1 cellular context compared by ENCODE assay signal in genomic region chr3:23810342-23811116, GRCh38.
TF ChIP-seq lines count a peak whose summit lies in the region.

No MANE protein-coding gene starts in this region.

TF ChIP-seq in HepG2, 621 proteins besides CTCF, POLR2A, EP300 and RAD21 (continues in another document):
- TF ChIP-seq MIER3 (CRISPR knock-in tag; IDR thresholded peaks at IDR 0.05; ENCODE audit: borderline replicate concordance) (no peak), ZNF784 (CRISPR knock-in tag; IDR thresholded peaks at IDR 0.05; ENCODE audit: borderline replicate concordance) (0 out of 2 replicates have a peak, but pooled peaks have one; percentile 14), TAF1 (CRISPR knock-in tag; IDR thresholded peaks at IDR 0.05) (peak; percentile 59; the same call in 1 of the 2 replicates), ZNF781 (CRISPR knock-in tag; IDR thresholded peaks at IDR 0.05; ENCODE audit: borderline replicate concordance, not compliant biosample characterization) (no peak), BHLHE40 (IDR thresholded peaks at IDR 0.05; ENCODE audit: low read length) (no peak), JUN (CRISPR knock-in tag; IDR thresholded peaks at IDR 0.05) (no peak), ZNF513 (CRISPR knock-in tag; conservative IDR thresholded peaks at IDR 0.05) (no peak), NR2C2 (CRISPR knock-in tag; IDR thresholded peaks at IDR 0.05; ENCODE audit: borderline replicate concordance) (0 out of 2 replicates have a peak, but pooled peaks have one; percentile 18), NR1H2 (CRISPR knock-in tag; IDR thresholded peaks at IDR 0.05; ENCODE audit: borderline replicate concordance, low read depth) (no peak), POLR2AphosphoS5 (IDR thresholded peaks at IDR 0.05; ENCODE audit: low read depth, low read length) (0 out of 2 replicates have a peak, but pooled peaks have one; percentile 28), MXI1 (IDR thresholded peaks at IDR 0.05; ENCODE audit: borderline replicate concordance, low read depth, low read length) (no peak; the same call in 2 of the 3 replicates), ZNF660 (CRISPR knock-in tag; IDR thresholded peaks at IDR 0.05; ENCODE audit: borderline replicate concordance, low read depth) (no peak), ZNF460 (CRISPR knock-in tag; IDR thresholded peaks at IDR 0.05; ENCODE audit: borderline replicate concordance) (no peak), ZNF780A (CRISPR knock-in tag; IDR thresholded peaks at IDR 0.05) (no peak), ZBTB33 (CRISPR knock-in tag; IDR thresholded peaks at IDR 0.05) (0 out of 2 replicates have a peak, but pooled peaks have one; percentile 6), SOX5 (CRISPR knock-in tag; IDR thresholded peaks at IDR 0.05; ENCODE audit: borderline replicate concordance) (peak; percentile 8; the same call in 1 of the 2 replicates), CENPT (CRISPR knock-in tag; IDR thresholded peaks at IDR 0.05; ENCODE audit: low read depth) (no peak), KDM6A (CRISPR knock-in tag; IDR thresholded peaks at IDR 0.05; ENCODE audit: low read depth) (no peak), ZFP91 (CRISPR knock-in tag; IDR thresholded peaks at IDR 0.05; ENCODE audit: borderline replicate concordance) (peak; percentile 60; the same call in 1 of the 2 replicates), CENPX (CRISPR knock-in tag; IDR thresholded peaks at IDR 0.05) (no peak), ZNF17 (CRISPR knock-in tag; IDR thresholded peaks at IDR 0.05) (no peak), TCF7 (IDR thresholded peaks at IDR 0.05; ENCODE audit: low read depth) (no peak), ZNF607 (CRISPR knock-in tag; IDR thresholded peaks at IDR 0.05; ENCODE audit: borderline replicate concordance) (peak; percentile 41; the same call in 1 of the 2 replicates), ZNF124 (CRISPR knock-in tag; IDR thresholded peaks at IDR 0.05) (0 out of 2 replicates have a peak, but pooled peaks have one; percentile 36), ZNF276 (CRISPR knock-in tag; IDR thresholded peaks at IDR 0.05; ENCODE audit: low read depth) (no peak), ZMAT3 (CRISPR knock-in tag; conservative IDR thresholded peaks at IDR 0.05) (no peak), ZNF432 (CRISPR knock-in tag; IDR thresholded peaks at IDR 0.05; ENCODE audit: borderline replicate concordance) (no peak; the same call in 1 of the 2 replicates), CCAR2 (optimal IDR thresholded peaks at IDR 0.05; ENCODE audit: low read depth, low read length) (no peak), SOX6 (IDR thresholded peaks at IDR 0.05) (no peak), SOX6 (CRISPR knock-in tag; IDR thresholded peaks at IDR 0.05) (no peak), ZNF281 (CRISPR knock-in tag; IDR thresholded peaks at IDR 0.05; ENCODE audit: borderline replicate concordance) (peak; percentile 89), SAFB2 (CRISPR knock-in tag; IDR thresholded peaks at IDR 0.05; ENCODE audit: borderline replicate concordance, low read depth) (no peak), ZNF562 (CRISPR knock-in tag; IDR thresholded peaks at IDR 0.05; ENCODE audit: borderline replicate concordance) (peak; percentile 29; the same call in 1 of the 2 replicates), ZBTB14 (CRISPR knock-in tag; IDR thresholded peaks at IDR 0.05) (peak; percentile 63; the same call in 1 of the 2 replicates), ELF3 (CRISPR knock-in tag; IDR thresholded peaks at IDR 0.05) (0 out of 2 replicates have a peak, but pooled peaks have one; percentile 10), NR0B2 (CRISPR knock-in tag; IDR thresholded peaks at IDR 0.05) (no peak), ZNF644 (CRISPR knock-in tag; IDR thresholded peaks at IDR 0.05; ENCODE audit: low read depth) (0 out of 2 replicates have a peak, but pooled peaks have one; percentile 28), REST (IDR thresholded peaks at IDR 0.05; ENCODE audit: borderline replicate concordance in 1 of 2, low read depth in 1 of 2, low read length in 2 of 2) (no peak; a peak in 1 of 4 replicates), ZMAT5 (CRISPR knock-in tag; IDR thresholded peaks at IDR 0.05; ENCODE audit: borderline replicate concordance, low read depth) (no peak), TRIM24 (CRISPR knock-in tag; IDR thresholded peaks at IDR 0.05) (no peak), U2AF1 (optimal IDR thresholded peaks at IDR 0.05; ENCODE audit: low read depth, low read length) (no peak), ZNF367 (CRISPR knock-in tag; IDR thresholded peaks at IDR 0.05; ENCODE audit: borderline replicate concordance) (no peak), ZSCAN12 (CRISPR knock-in tag; IDR thresholded peaks at IDR 0.05) (no peak), BRF2 (CRISPR knock-in tag; IDR thresholded peaks at IDR 0.05) (peak; percentile 72; the same call in 1 of the 2 replicates)
